12 cellular contexts compared by ENCODE assay signal in the genomic region with DNA sequence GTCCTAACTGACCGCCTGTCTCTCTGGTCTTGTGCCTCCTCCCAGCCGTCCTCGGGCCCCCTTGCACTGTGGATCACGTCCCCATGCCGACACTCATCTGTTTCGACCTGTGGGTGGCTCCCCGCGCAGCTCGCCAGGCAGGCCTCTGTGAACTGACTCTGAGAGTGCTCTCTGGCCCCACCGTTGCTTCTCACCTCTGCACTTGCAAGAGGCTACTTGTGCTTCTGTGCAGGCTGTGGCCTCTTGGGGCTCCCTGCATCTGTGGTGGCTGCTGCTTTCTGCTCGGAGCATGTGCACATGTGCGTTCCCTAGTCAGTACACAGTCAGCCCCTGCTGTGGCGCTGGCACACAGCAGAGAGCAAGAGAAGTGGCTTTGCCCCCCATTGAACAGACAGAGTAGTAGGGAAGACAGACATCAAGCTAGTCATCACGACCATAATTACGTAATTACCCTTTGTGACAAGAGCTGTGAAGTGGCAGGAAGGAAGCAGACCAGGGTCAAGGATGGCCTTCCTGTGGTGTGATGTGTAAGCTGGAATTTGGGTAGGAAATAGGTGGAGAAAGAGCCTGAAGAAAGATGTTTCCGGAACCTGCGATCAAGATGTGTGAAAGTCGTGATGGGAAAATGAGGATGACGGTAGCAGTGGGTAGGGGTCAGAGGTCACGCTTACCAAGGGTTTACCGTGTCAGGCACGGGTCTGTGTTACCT.
DNase-seq lines count a peak whose midpoint lies in the region; ATAC-seq and TF ChIP-seq lines count a peak whose summit lies in the region.
"Had no signal": no experiment of that assay in that cellular context is flagged by ENCODE, and none has a peak within 500 bp of the region (broad histone marks: within the 10 kb centered on the region; RNA-seq: fewer than 3 reads in every experiment).

No MANE protein-coding gene starts in this region.

- no peak for TF ChIP-seq POLR2A in esophagus muscularis mucosa (IDR thresholded peaks at IDR 0.05; ENCODE audit: low read depth)

- no peaks in the 10 kb centered on the region for H3K9me3 ChIP-seq in esophagus muscularis mucosa

- ATAC-seq in omental fat pad (ENCODE audit: low FRiP score) = no peak

- DNase-seq in NK-92 treated with Interleukin-12 subunit alpha and Interleukin-12 subunit beta, amount 100 ng/mL, for 24 hours (lab: John Stamatoyannopoulos, UW) = peak; percentile 15
- DNase-seq in NK-92 (lab: John Stamatoyannopoulos, UW; ENCODE audit: unreplicated experiment) (no peak), NCI-H2227 (lab: John Stamatoyannopoulos, UW; ENCODE audit: unreplicated experiment) (peak; percentile 76), esophagus muscularis mucosa (ENCODE audit: extremely low spot score) (no peak), retina (peak; percentile 51), hippocampal formation (lab: John Stamatoyannopoulos, UW) (no peak), omental fat pad (ENCODE audit: low spot score) (no peak), NCI-H1105 treated with DMSO at 0.1 percent for 48 hours (lab: John Stamatoyannopoulos, UW) (no peak)
- DNase-seq: 8988T, DMS79 treated with DMSO at 0.1 percent for 48 hours, NCI-H526, T-helper 1 cell had no signal

- WGBS in esophagus muscularis mucosa = 79% methylated on average over 22 of the region's 22 CpGs

- H3K4me1 ChIP-seq in esophagus muscularis mucosa = peaks cover 21 to 47% (median 32%) of the 10 kb centered on the region in 4 donors

- H3K27ac ChIP-seq in esophagus muscularis mucosa (replicated peaks in 1 of 4) = peak overlapping the region in 3 of 4 donors; percentile 61 to 67 (median 66)

- no peak overlapping the region for H3K4me3 ChIP-seq in esophagus muscularis mucosa

- TF ChIP-seq EP300 in esophagus muscularis mucosa (IDR thresholded peaks at IDR 0.05) = no peak

- no peak for TF ChIP-seq CTCF in esophagus muscularis mucosa (IDR thresholded peaks at IDR 0.05)
- no peak for TF ChIP-seq CTCF in omental fat pad (IDR thresholded peaks at IDR 0.05)

- no peaks in the 10 kb centered on the region for H3K27me3 ChIP-seq in esophagus muscularis mucosa

- no peaks in the 10 kb centered on the region for H3K36me3 ChIP-seq in esophagus muscularis mucosa

- intact Hi-C loops in esophagus muscularis mucosa (cut with DNase I) = no loop called here

Comparison
In these comparisons a context has a peak if more than half of its experiments do, and no peak if none do; other contexts are left out.
1. DNase-seq: peak in NK-92 treated with Interleukin-12 subunit alpha and Interleukin-12 subunit beta, amount 100 ng/mL, for 24 hours (single experiment), NCI-H2227 (single experiment) and retina (single experiment); none in NK-92 (single experiment), esophagus muscularis mucosa (single experiment), hippocampal formation (0 of 2), omental fat pad (single experiment) and NCI-H1105 treated with DMSO at 0.1 percent for 48 hours (single experiment).